In genomic region chr9:17437813-17438212, GRCh38 we compare ENCODE assay signal across 8 cellular contexts.
"Had no signal": no experiment of that assay in that cellular context is flagged by ENCODE, and none has a peak within 500 bp of the region (broad histone marks: within the 10 kb centered on the region; RNA-seq: fewer than 3 reads in every experiment).

No MANE protein-coding gene starts in this region.

- FAIRE-seq: G401.6, GM12878, GM12891, GM12892, GM18507, GM19239 had no signal

- H3K4me3 ChIP-seq: GM12878 had no signal

- ATAC-seq: GM12878 had no signal

- DNase-seq: GDM1, GF-D8 had no signal
